Comparison of ENCODE assay signal across 1 cellular context in the genomic region with DNA sequence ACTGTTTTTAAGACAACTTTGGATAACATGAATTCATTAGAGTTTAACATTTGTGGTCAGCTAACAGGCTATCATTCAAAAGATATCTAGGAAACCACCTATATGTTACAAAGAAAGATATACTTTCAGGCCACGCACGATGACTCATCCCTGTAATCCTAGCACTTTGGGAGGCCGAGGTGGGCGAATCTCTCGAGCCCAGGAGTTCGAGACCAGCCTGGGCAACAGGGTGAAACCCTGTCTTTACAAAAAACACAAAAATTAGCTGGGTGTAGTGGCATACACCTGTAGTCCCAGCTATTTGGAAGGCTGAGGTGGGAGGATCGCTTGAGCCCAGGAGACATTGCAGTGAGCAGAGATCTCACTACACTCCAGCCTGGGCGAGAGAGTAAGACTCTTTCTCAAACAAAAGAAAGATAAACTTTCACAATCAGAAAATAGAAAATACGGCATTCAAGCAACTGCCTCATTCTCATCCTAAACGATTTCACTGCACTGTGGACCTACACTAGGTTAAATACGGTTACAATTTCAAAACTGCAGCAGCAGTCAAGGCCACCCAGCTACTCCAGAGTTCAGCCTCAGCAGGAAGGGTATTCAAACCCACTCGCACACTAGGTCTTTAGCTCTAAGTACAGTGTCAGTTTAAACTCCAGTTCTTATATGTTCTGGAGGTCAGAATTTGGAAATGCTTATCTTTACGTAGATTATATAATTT.
TF ChIP-seq lines count a peak whose summit lies in the region.

No MANE protein-coding gene starts in this region.

TF ChIP-seq in HepG2, 621 proteins besides CTCF, POLR2A, EP300 and RAD21 (continued from another document):
- TF ChIP-seq, protein P1, sequence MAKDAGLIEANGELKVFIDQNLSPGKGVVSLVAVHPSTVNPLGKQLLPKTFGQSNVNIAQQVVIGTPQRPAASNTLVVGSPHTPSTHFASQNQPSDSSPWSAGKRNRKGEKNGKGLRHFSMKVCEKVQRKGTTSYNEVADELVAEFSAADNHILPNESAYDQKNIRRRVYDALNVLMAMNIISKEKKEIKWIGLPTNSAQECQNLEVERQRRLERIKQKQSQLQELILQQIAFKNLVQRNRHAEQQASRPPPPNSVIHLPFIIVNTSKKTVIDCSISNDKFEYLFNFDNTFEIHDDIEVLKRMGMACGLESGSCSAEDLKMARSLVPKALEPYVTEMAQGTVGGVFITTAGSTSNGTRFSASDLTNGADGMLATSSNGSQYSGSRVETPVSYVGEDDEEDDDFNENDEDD (CRISPR knock-in tag; IDR thresholded peaks at IDR 0.05; ENCODE audit: borderline replicate concordance), result no peak
